In genomic region chr7:123573371-123573770, GRCh38 we compare ENCODE assay signal across 1 cellular context.
TF ChIP-seq lines count a peak whose summit lies in the region.

No MANE protein-coding gene starts in this region.

TF ChIP-seq in H1, 55 proteins besides CTCF, POLR2A, EP300 and RAD21:
- TF ChIP-seq MAX (IDR thresholded peaks at IDR 0.05) (no peak), CBX5 (IDR thresholded peaks at IDR 0.05; ENCODE audit: low read depth, low read length) (no peak), TAF7 (optimal IDR thresholded peaks at IDR 0.05; ENCODE audit: borderline replicate concordance, low read depth, low read length) (no peak)
TF ChIP-seq in H1: peak in this region for 0.
